In the genomic region with DNA sequence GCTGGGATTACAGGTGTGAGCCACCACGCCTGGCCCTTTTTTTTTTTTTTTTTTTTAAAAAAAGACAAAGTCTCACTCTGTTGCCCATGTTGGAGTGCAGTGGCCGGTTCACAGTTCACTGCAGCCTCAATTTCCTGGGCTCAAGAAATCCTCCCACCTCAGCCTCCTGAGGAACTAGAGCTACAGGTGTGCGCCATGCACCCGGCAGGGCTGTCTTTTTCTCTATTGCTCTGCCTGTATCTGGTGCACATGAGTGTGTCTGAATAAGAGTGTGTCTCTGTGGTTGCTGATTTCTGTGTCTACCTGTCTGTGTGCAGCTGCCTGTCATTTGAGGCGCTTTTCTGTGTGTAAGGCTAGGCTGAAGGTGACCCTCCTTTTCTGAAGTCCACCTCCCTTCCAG, we compare ENCODE assay signal across 9 cellular contexts. TPM values are rescaled to one million over a fixed set of nuclear protein-coding genes. Genes with fewer than 3 reads are reported as not detected.
A peak's percentile ranks its signal among the peaks of the same experiment; 100 is the strongest.
DNase-seq lines count a peak whose midpoint lies in the region; ATAC-seq, FAIRE-seq and TF ChIP-seq lines count a peak whose summit lies in the region.
"Had no signal": no experiment of that assay in that cellular context is flagged by ENCODE, and none has a peak within 500 bp of the region (broad histone marks: within the 10 kb centered on the region; RNA-seq: fewer than 3 reads in every experiment).

No MANE protein-coding gene starts in this region.

- peak overlapping the region; percentile 93 for H3K4me2 ChIP-seq in HCT116 (ENCODE audit: low read length)
- H3K4me2 ChIP-seq in parathyroid adenoma (ENCODE audit: low read length): no peak overlapping the region

- peak overlapping the region; percentile 53 for H3K27ac ChIP-seq in CD4-positive, alpha-beta T cell (ENCODE audit: low read depth, low read length)
- H3K27ac ChIP-seq in HCT116 (ENCODE audit: low read depth, low read length): peak overlapping the region; percentile 61; the same call in 1 of the 2 replicates
- H3K27ac ChIP-seq in coronary artery: peak overlapping the region; percentile 77 to 98
- H3K27ac ChIP-seq in parathyroid adenoma: peak overlapping the region; percentile 96

- H3K9ac ChIP-seq in HCT116 (ENCODE audit: low read length) (no peak overlapping the region), parathyroid adenoma (no peak overlapping the region)

- peaks cover 8% of the 10 kb centered on the region; the same call in 1 of the 2 replicates for H4K20me1 ChIP-seq in HCT116 (ENCODE audit: insufficient read depth)

- H3K27ac Mint-ChIP-seq in CD4-positive, alpha-beta T cell: peak overlapping the region; percentile 82
- H3K27ac Mint-ChIP-seq in HFFc6: no peak overlapping the region

- TF ChIP-seq POLR2A in HCT116 (IDR thresholded peaks at IDR 0.05; ENCODE audit: borderline replicate concordance, extremely low read depth, insufficient read depth, insufficient read length): no peak

- H3K27me3 Mint-ChIP-seq in CD4-positive, alpha-beta T cell: no peaks in the 10 kb centered on the region
- peaks cover 2% of the 10 kb centered on the region; the same call in 1 of the 2 replicates for H3K27me3 Mint-ChIP-seq in HFFc6 (ENCODE audit: insufficient read depth)

- RAD21 ChIA-PET in HCT116 (lab: Charles Lee; ENCODE audit: low non-redundant PET in 1 of 2, low total read pairs in 2 of 2, uncharacterized antibody in 2 of 2, unreplicated experiment in 2 of 2): no interaction called here

- no peaks in the 10 kb centered on the region for H3K9me3 Mint-ChIP-seq in CD4-positive, alpha-beta T cell
- H3K9me3 Mint-ChIP-seq in HFFc6: no peaks in the 10 kb centered on the region

- no peak for ATAC-seq in CD4-positive, alpha-beta T cell (ENCODE audit: poor library complexity)
- no peak for ATAC-seq in HCT116

- POLR2A ChIA-PET in CD4-positive, alpha-beta T cell (lab: Charles Lee): interaction anchor here (0.7 to 6.2 kb wide), 11 partner anchors 9 to 224 kb away, joined by 3 to 86 read pairs (median 5); partner anchors contain the start of genes AP2A1, BCL2L12, FUZ and IRF3
- POLR2A ChIA-PET in HCT116 (lab: Charles Lee): interaction anchor here (1.0 to 5.4 kb wide), 4 partner anchors 9 to 51 kb away, joined by 3 to 50 read pairs (median 10); partner anchors contain the start of genes NOSIP, PRRG2, RRAS and SCAF1

- H3K4me1 ChIP-seq in HCT116 (ENCODE audit: control insufficient read depth in 1 of 2, insufficient read depth in 2 of 2, low read length in 2 of 2) (peaks cover 10 to 33% of the 10 kb centered on the region in 2 experiments; a peak in 3 of 4 replicates), parathyroid adenoma (peaks cover 2% of the 10 kb centered on the region)

- no peaks in the 10 kb centered on the region for H3K9me2 ChIP-seq in HCT116 (ENCODE audit: insufficient read depth)

- H3K36me3 ChIP-seq in HCT116 (ENCODE audit: control insufficient read depth in 1 of 2, insufficient read depth in 2 of 2, low read length in 2 of 2) (peaks cover 5 to 8% of the 10 kb centered on the region in 2 experiments; a peak in 2 of 4 replicates), parathyroid adenoma (ENCODE audit: control insufficient read depth, insufficient read depth, low read length) (no peaks in the 10 kb centered on the region), H7 (replicated peaks; ENCODE audit: control insufficient read depth, insufficient read depth, low read length) (peaks cover 5% of the 10 kb centered on the region)

- H3K27me3 ChIP-seq in CD4-positive, alpha-beta T cell (ENCODE audit: control insufficient read depth, insufficient read depth, low read length): no peaks in the 10 kb centered on the region
- no peaks in the 10 kb centered on the region for H3K27me3 ChIP-seq in HCT116 (ENCODE audit: insufficient read depth, low read length)
- no peaks in the 10 kb centered on the region for H3K27me3 ChIP-seq in parathyroid adenoma (ENCODE audit: control insufficient read depth, insufficient read depth, low read length)
- no peaks in the 10 kb centered on the region for H3K27me3 ChIP-seq in H7 (ENCODE audit: control insufficient read depth, insufficient read depth, low read length)

- TF ChIP-seq CTCF in CD4-positive, alpha-beta T cell (IDR thresholded peaks at IDR 0.05): no peak
- TF ChIP-seq CTCF in HCT116 (IDR thresholded peaks at IDR 0.05 in 2 of 3, conservative IDR thresholded peaks at IDR 0.05 in 1 of 3; ENCODE audit: borderline replicate concordance in 1 of 3, insufficient read depth in 1 of 3, low read depth in 2 of 3, low read length in 2 of 3) (no peak), coronary artery (IDR thresholded peaks at IDR 0.05) (no peak), parathyroid adenoma (IDR thresholded peaks at IDR 0.05) (no peak), HFFc6 (IDR thresholded peaks at IDR 0.05) (no peak)

- no peak for FAIRE-seq in frontal cortex (lab: Jason Lieb, UNC)

- no peak for TF ChIP-seq RAD21 in HCT116 (IDR thresholded peaks at IDR 0.05; ENCODE audit: low read depth)

- intact Hi-C loops in CD4-positive, alpha-beta T cell (cut with DNase I, micrococcal nuclease): loop anchor here in 1 of 2 experiments (10.0 kb wide), 1 partner anchor 365 kb away; no protein-coding TSS in a partner anchor
- intact Hi-C loops in HCT116 (cut with micrococcal nuclease): no loop called here

- no peak overlapping the region for H2AFZ ChIP-seq in HCT116 (ENCODE audit: low read depth, low read length, poor library complexity, severe bottlenecking)
- peak overlapping the region; percentile 45 for H2AFZ ChIP-seq in parathyroid adenoma

- BruUV-seq in HCT116 (replicated peaks; lab: Mats Ljungman, UMichigan): no TSS peak

- CTCF ChIA-PET in CD4-positive, alpha-beta T cell (lab: Charles Lee): interaction anchor here (0.7 to 1.7 kb wide), 3 partner anchors 18 to 91 kb away, joined by 3 to 5 read pairs (median 4); no protein-coding TSS in a partner anchor
- CTCF ChIA-PET in HCT116 (lab: Charles Lee): interaction anchor here (2.2 kb wide), 1 partner anchor 19 kb away, joined by 7 read pairs; no protein-coding TSS in a partner anchor

- peaks cover 40% of the 10 kb centered on the region for H3K4me1 Mint-ChIP-seq in CD4-positive, alpha-beta T cell (ENCODE audit: low read depth)
- peaks cover 20% of the 10 kb centered on the region for H3K4me1 Mint-ChIP-seq in HFFc6 (ENCODE audit: low read depth)

- peaks cover 22% of the 10 kb centered on the region for H3K79me2 ChIP-seq in HCT116 (ENCODE audit: insufficient read depth, low read length)
- no peaks in the 10 kb centered on the region for H3K79me2 ChIP-seq in parathyroid adenoma

- peak overlapping the region; percentile 62 for H3K4me3 Mint-ChIP-seq in CD4-positive, alpha-beta T cell
- no peak overlapping the region for H3K4me3 Mint-ChIP-seq in HFFc6

- peaks cover 38% of the 10 kb centered on the region for H3K36me3 Mint-ChIP-seq in CD4-positive, alpha-beta T cell (ENCODE audit: low read depth)
- H3K36me3 Mint-ChIP-seq in HFFc6 (ENCODE audit: low read depth): peaks cover 12% of the 10 kb centered on the region; the same call in 1 of the 2 replicates

- no peaks in the 10 kb centered on the region for H3K9me3 ChIP-seq in CD4-positive, alpha-beta T cell (ENCODE audit: control insufficient read depth, low read length)
- H3K9me3 ChIP-seq in HCT116 (ENCODE audit: control insufficient read depth in 1 of 2, insufficient read depth in 1 of 2, low read depth in 1 of 2, low read length in 2 of 2) (no peaks in the 10 kb centered on the region), parathyroid adenoma (ENCODE audit: control insufficient read depth, low read length) (no peaks in the 10 kb centered on the region)

- H3K4me3 ChIP-seq in HCT116 (replicated peaks in 1 of 2; ENCODE audit: low read depth in 1 of 2, low read length in 2 of 2): no peak overlapping the region
- H3K4me3 ChIP-seq in coronary artery: no peak overlapping the region
- no peak overlapping the region for H3K4me3 ChIP-seq in parathyroid adenoma (ENCODE audit: low read depth, low read length)
- no peak overlapping the region for H3K4me3 ChIP-seq in H7 (ENCODE audit: insufficient read depth, low read depth, low read length)

- no peak for DNase-seq in CD4-positive, alpha-beta T cell
- no peak for DNase-seq in HCT116 (ENCODE audit: low read depth, low spot score)
- DNase-seq in coronary artery (ENCODE audit: low spot score): no peak
- DNase-seq in HFFc6: no peak
- no peak for DNase-seq in frontal cortex (ENCODE audit: low spot score in 2 of 2)
- no peak for DNase-seq in H7
- no peak for DNase-seq in NCI-H2196 treated with DMSO at 0.1 percent for 48 hours (lab: John Stamatoyannopoulos, UW; ENCODE audit: unreplicated experiment)

TF ChIP-seq in HCT116, 20 proteins besides CTCF, POLR2A, EP300 and RAD21:
- TF ChIP-seq EZH2 (IDR thresholded peaks at IDR 0.05) (no peak), FOSL1 (IDR thresholded peaks at IDR 0.05; ENCODE audit: low read depth) (no peak), CBX3 (IDR thresholded peaks at IDR 0.05; ENCODE audit: low read depth) (no peak), SP1 (IDR thresholded peaks at IDR 0.05; ENCODE audit: low read depth) (no peak), SIN3A (IDR thresholded peaks at IDR 0.05; ENCODE audit: low read depth) (no peak)

RNA-seq across cellular contexts. Expression of gene PRR12, which starts 1.6 kb away (rescaled TPM):
- 10 to 100 TPM; 41.7 to 42.2 TPM for total RNA-seq in CD4-positive, alpha-beta T cell
- total RNA-seq in HCT116 (2021; ENCODE audit: unreplicated experiment) (26.9 TPM), frontal cortex (5.7 TPM)
- 12.2 and 13.1 TPM in 2 replicates for polyA plus RNA-seq in HCT116 (2012)
- 10 to 100 TPM; 23.3 to 26.2 (median 24.3) TPM for total RNA-seq in HFFc6 (2021; fragmentation: NEBNext Ultra II Directional; extraction: Animal tissue kit (Norgen Biotek cat#: 25700))
- 8.2 and 10.8 TPM in 2 replicates for total RNA-seq in H7 (2014; rRNA removed; shearing (Covaris generic))

RNA-seq across cellular contexts. Expression of gene PRRG2, which starts 8.3 kb away (rescaled TPM):
- total RNA-seq in CD4-positive, alpha-beta T cell: under 1 TPM; 0.49 to 0.78 TPM
- total RNA-seq in HCT116 (2021; ENCODE audit: unreplicated experiment) (6.2 TPM), frontal cortex (0.41 TPM)
- polyA plus RNA-seq in HCT116 (2012): 5.3 and 5.5 TPM in 2 replicates
- total RNA-seq in HFFc6 (2021; fragmentation: NEBNext Ultra II Directional; extraction: Animal tissue kit (Norgen Biotek cat#: 25700)): under 1 TPM; 0.33 to 0.69 (median 0.42) TPM
- 0.55 and 1.2 TPM in 2 replicates for total RNA-seq in H7 (2014; rRNA removed; shearing (Covaris generic))
- total RNA-seq: NCI-H460 had no signal

RNA-seq across cellular contexts. Expression of gene NOSIP, which starts 9.0 kb away (rescaled TPM):
- 100 to 1,000 TPM; 202 to 203 TPM for total RNA-seq in CD4-positive, alpha-beta T cell
- 133 TPM for total RNA-seq in HCT116 (2021; ENCODE audit: unreplicated experiment)
- polyA plus RNA-seq in HCT116 (2012): 228 and 276 TPM in 2 replicates
- total RNA-seq in HFFc6 (2021; fragmentation: NEBNext Ultra II Directional; extraction: Animal tissue kit (Norgen Biotek cat#: 25700)): 10 to 100 TPM; 66.0 to 79.7 (median 72.4) TPM
- 33.4 TPM for total RNA-seq in frontal cortex
- 102 and 142 TPM in 2 replicates for total RNA-seq in H7 (2014; rRNA removed; shearing (Covaris generic))

RNA-seq across cellular contexts. Expression of gene RRAS, which starts 50.6 kb away (rescaled TPM):
- 1 to 10 TPM; 4.2 to 4.7 TPM for total RNA-seq in CD4-positive, alpha-beta T cell
- total RNA-seq in HCT116 (2021; ENCODE audit: unreplicated experiment): 55.9 TPM
- polyA plus RNA-seq in HCT116 (2012): 115 and 117 TPM in 2 replicates
- total RNA-seq in HFFc6 (2021; fragmentation: NEBNext Ultra II Directional; extraction: Animal tissue kit (Norgen Biotek cat#: 25700)): 100 to 1,000 TPM; 130 to 162 (median 133) TPM
- 0.82 TPM for total RNA-seq in frontal cortex
- total RNA-seq in H7 (2014; rRNA removed; shearing (Covaris generic)): 13.3 and 20.1 TPM in 2 replicates

RNA-seq across cellular contexts. Expression of gene SCAF1, which starts 52.6 kb away (rescaled TPM):
- total RNA-seq in CD4-positive, alpha-beta T cell: 10 to 100 TPM; 30.6 to 34.8 TPM
- total RNA-seq in HCT116 (2021; ENCODE audit: unreplicated experiment) (96.8 TPM), frontal cortex (9.4 TPM)
- 39.9 and 46.0 TPM in 2 replicates for polyA plus RNA-seq in HCT116 (2012)
- 100 to 1,000 TPM; 112 to 134 (median 121) TPM for total RNA-seq in HFFc6 (2021; fragmentation: NEBNext Ultra II Directional; extraction: Animal tissue kit (Norgen Biotek cat#: 25700))
- total RNA-seq in H7 (2014; rRNA removed; shearing (Covaris generic)): 32.9 and 37.0 TPM in 2 replicates
